27 cellular contexts compared by ENCODE assay signal in genomic region chr6:20702366-20702765, GRCh38.
"Had no signal": no experiment of that assay in that cellular context is flagged by ENCODE, and none has a peak within 500 bp of the region (broad histone marks: within the 10 kb centered on the region; RNA-seq: fewer than 3 reads in every experiment).

No MANE protein-coding gene starts in this region.

- H3K27me3 Mint-ChIP-seq: activated naive CD8-positive, alpha-beta T cell; activated T-cell treated with anti-CD3 and anti-CD28 coated beads, Interleukin-2, amount 50 U/mL, for 24 hours; stimulated activated naive CD8-positive, alpha-beta T cell treated with anti-CD3 and anti-CD28 coated beads, Interleukin-15, Interleukin-2, amounts not matched to agents 100 ng/mL and 50 ng/mL, for 24 hours had no signal

- H3K9me3 Mint-ChIP-seq: activated T-cell treated with anti-CD3 and anti-CD28 coated beads, Interleukin-2, amount 50 U/mL, for 24 hours; activated T-helper 2 cell treated with anti-CD3 and anti-CD28 coated beads, Interferon-gamma antibody, Interleukin-2, Interleukin-4, amounts not matched to agents 10 μg/mL and 5 μg/mL and 100 μg/mL, durations not matched to agents 14 hours and 24 hours and 36 hours; nephron; stimulated activated naive CD8-positive, alpha-beta T cell treated with anti-CD3 and anti-CD28 coated beads, Interleukin-15, Interleukin-2, amounts not matched to agents 100 ng/mL and 50 ng/mL, for 24 hours; T-helper 2 cell treated with Interferon-gamma antibody and Interleukin-4, amounts not matched to agents 5 μg/mL and 100 μg/mL, for 36 hours had no signal

- H3K4me3 Mint-ChIP-seq: activated naive CD8-positive, alpha-beta T cell; activated T-cell treated with anti-CD3 and anti-CD28 coated beads, Interleukin-2, amount 50 U/mL, for 24 hours; nephron; stimulated activated naive CD8-positive, alpha-beta T cell treated with anti-CD3 and anti-CD28 coated beads, Interleukin-15, Interleukin-2, amounts not matched to agents 100 ng/mL and 50 ng/mL, for 24 hours; T-helper 2 cell treated with Interferon-gamma antibody and Interleukin-4, amounts not matched to agents 5 μg/mL and 100 μg/mL, for 36 hours had no signal

- H3K36me3 ChIP-seq: breast epithelium, gastroesophageal sphincter, heart left ventricle, pancreas, tibial artery had no signal

- DNase-seq: activated CD4-positive, alpha-beta T cell treated with anti-CD3 and anti-CD28 coated beads for 1 hour; activated CD4-positive, alpha-beta T cell treated with anti-CD3 and anti-CD28 coated beads, Interleukin-2, amount 50 U/mL, for 1 hour; activated CD8-positive, alpha-beta memory T cell treated with anti-CD3 and anti-CD28 coated beads for 24 hours; activated CD8-positive, alpha-beta memory T cell treated with anti-CD3 and anti-CD28 coated beads, Interleukin-2, amount 50 U/mL, for 4 hours; activated naive CD4-positive, alpha-beta T cell; activated T-cell treated with anti-CD3 and anti-CD28 coated beads, Interleukin-2, amount 50 U/mL, for 24 hours; amniotic stem cell; cerebellar nuclear complex; heart left ventricle; islet precursor cell; left cardiac atrium; midbrain; pancreas; stimulated activated CD4-positive, alpha-beta T cell treated with anti-CD3 and anti-CD28 coated beads, Interleukin-4, amount 100 ng/mL, for 24 hours; substantia nigra; tibial artery had no signal

- FAIRE-seq: pancreas, urothelium cell line had no signal

- H3K27ac Mint-ChIP-seq: activated T-helper 2 cell treated with anti-CD3 and anti-CD28 coated beads, Interferon-gamma antibody, Interleukin-2, Interleukin-4, amounts not matched to agents 10 μg/mL and 5 μg/mL and 100 μg/mL, durations not matched to agents 14 hours and 24 hours and 36 hours; stimulated activated naive CD8-positive, alpha-beta T cell treated with anti-CD3 and anti-CD28 coated beads, Interleukin-15, Interleukin-2, amounts not matched to agents 100 ng/mL and 50 ng/mL, for 24 hours; T-helper 2 cell treated with Interferon-gamma antibody and Interleukin-4, amounts not matched to agents 5 μg/mL and 100 μg/mL, for 36 hours had no signal

- ATAC-seq: gastroesophageal sphincter, heart left ventricle, left cardiac atrium, pancreas, right cardiac atrium had no signal

- H3K27me3 ChIP-seq: breast epithelium, gastroesophageal sphincter, heart left ventricle, pancreas, tibial artery had no signal

- H3K9me3 ChIP-seq: breast epithelium, gastroesophageal sphincter, heart left ventricle, pancreas, tibial artery had no signal

- H3K4me1 ChIP-seq: breast epithelium, gastroesophageal sphincter, tibial artery had no signal

- H3K4me3 ChIP-seq: breast epithelium, coronary artery, gastroesophageal sphincter, heart left ventricle, pancreas, tibial artery had no signal

- H3K27ac ChIP-seq: breast epithelium, coronary artery, gastroesophageal sphincter, heart left ventricle, pancreas, tibial artery, VCaP had no signal
